1 cellular context compared by ENCODE assay signal in the genomic region with DNA sequence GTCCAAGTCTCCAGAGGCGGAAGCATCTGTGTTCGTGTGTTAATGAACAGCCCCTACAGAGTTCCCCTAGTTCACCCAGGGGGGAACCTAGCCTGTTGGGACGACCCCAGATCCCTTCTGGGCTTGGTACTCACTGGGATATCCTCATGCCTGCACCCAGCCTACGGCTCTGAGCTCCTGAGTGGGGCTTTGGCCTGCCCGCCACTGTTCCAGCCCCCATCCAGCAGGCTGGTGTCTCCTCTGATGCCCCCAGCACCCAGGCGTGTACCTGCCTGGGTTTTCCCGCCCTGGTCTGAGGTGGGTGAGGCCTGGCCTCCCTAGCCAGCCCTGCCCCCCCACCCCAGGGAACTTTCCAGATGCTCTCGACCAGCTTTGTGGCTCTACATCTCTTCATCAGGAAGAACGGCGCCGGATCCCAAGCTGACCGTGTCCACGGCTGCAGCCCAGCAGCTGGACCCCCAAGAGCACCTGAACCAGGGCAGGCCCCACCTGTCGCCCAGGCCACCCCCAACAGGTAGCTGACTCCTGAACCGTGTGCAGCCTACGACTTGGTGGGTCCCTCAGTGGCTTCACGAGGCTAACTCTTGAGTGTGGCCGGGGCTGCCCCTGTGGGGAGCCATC.
A peak's percentile ranks its signal among the peaks of the same experiment; 100 is the strongest.
TF ChIP-seq lines count a peak whose summit lies in the region.

No MANE protein-coding gene starts in this region.

TF ChIP-seq in GM12878, 131 proteins besides CTCF, POLR2A, EP300 and RAD21:
- TF ChIP-seq CBFB (IDR thresholded peaks at IDR 0.05; ENCODE audit: low read depth) (no peak), TCF7 (IDR thresholded peaks at IDR 0.05; ENCODE audit: borderline replicate concordance) (no peak), MTA3 (IDR thresholded peaks at IDR 0.05; ENCODE audit: borderline replicate concordance, low read length) (peak; percentile 18; the same call in 1 of the 2 replicates)
TF ChIP-seq in GM12878: peak in this region for 1.
